In genomic region chrX:30278365-30278764, GRCh38 we compare ENCODE assay signal across 1 cellular context.
TF ChIP-seq lines count a peak whose summit lies in the region.

No MANE protein-coding gene starts in this region.

TF ChIP-seq in IMR-90, 13 proteins besides CTCF, POLR2A, EP300 and RAD21 (continued from another document):
- TF ChIP-seq ELK1 (IDR thresholded peaks at IDR 0.05; ENCODE audit: borderline replicate concordance, low read depth, low read length) (no peak), CHD1 (IDR thresholded peaks at IDR 0.05; ENCODE audit: low read depth, low read length) (no peak)
